In the genomic region with DNA sequence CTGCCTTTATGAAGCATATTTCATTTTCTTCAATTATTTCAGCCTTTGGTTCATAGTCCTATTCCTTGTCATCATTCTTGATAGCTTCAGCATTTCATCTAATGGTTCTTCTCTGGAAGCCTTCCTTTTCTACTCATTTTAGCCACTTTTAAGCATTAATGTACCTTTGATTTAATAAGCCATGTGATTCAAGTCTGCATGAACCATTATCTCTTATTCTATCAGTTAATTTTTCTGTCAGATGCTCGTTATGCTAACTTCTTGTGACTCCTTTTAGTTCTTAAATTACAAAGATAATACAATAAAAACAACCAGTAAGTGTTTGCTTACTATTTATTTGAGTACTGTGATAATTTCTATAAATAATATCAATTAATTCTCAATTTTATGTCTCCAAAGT, we compare ENCODE assay signal across 7 cellular contexts.
"Had no signal": no experiment of that assay in that cellular context is flagged by ENCODE, and none has a peak within 500 bp of the region (broad histone marks: within the 10 kb centered on the region; RNA-seq: fewer than 3 reads in every experiment).

No MANE protein-coding gene starts in this region.

- DNase-seq: IMR-90, KBM-7 had no signal

- ATAC-seq: HepG2, K562 had no signal

- FAIRE-seq: HepG2, HTR-8/SVneo, K562 had no signal

- H3K27me3 Mint-ChIP-seq: IgD-negative memory B cell had no signal

- H3K4me3 ChIP-seq: K562 had no signal

- H3K27ac ChIP-seq: HL-60 had no signal

- H3K4me3 Mint-ChIP-seq: IgD-negative memory B cell had no signal

- H3K9me3 Mint-ChIP-seq: IgD-negative memory B cell had no signal
